1 cellular context compared by ENCODE assay signal in genomic region chr9:122912964-122913673, GRCh38.
A peak's percentile ranks its signal among the peaks of the same experiment; 100 is the strongest.
TF ChIP-seq lines count a peak whose summit lies in the region.

TSS of gene ZBTB6 (minus strand) at chr9:122913323. CDS start at chr9:122912072, 1,251 bp downstream.

TF ChIP-seq in HepG2, 621 proteins besides CTCF, POLR2A, EP300 and RAD21 (continued from another document and continues in another):
- TF ChIP-seq ZNF20 (CRISPR knock-in tag; IDR thresholded peaks at IDR 0.05) (no peak), RFX5 (IDR thresholded peaks at IDR 0.05; ENCODE audit: low read depth, low read length) (no peak), RBFOX2 (IDR thresholded peaks at IDR 0.05; ENCODE audit: low read depth, low read length) (peak; percentile 62), RFX3 (CRISPR knock-in tag; IDR thresholded peaks at IDR 0.05) (no peak), ZNF749 (CRISPR knock-in tag; IDR thresholded peaks at IDR 0.05; ENCODE audit: borderline replicate concordance) (no peak), MED1 (CRISPR knock-in tag; IDR thresholded peaks at IDR 0.05) (peak; percentile 54; the same call in 1 of the 2 replicates), HNRNPLL (IDR thresholded peaks at IDR 0.05; ENCODE audit: low read depth, low read length, poor library complexity, severe bottlenecking) (no peak), ZFP90 (CRISPR knock-in tag; IDR thresholded peaks at IDR 0.05; ENCODE audit: borderline replicate concordance) (0 out of 2 replicates have a peak, but pooled peaks have one; percentile 26), ZNF576 (CRISPR knock-in tag; IDR thresholded peaks at IDR 0.05) (no peak), PTBP1 (IDR thresholded peaks at IDR 0.05; ENCODE audit: low read depth, low read length, poor library complexity, severe bottlenecking) (no peak), XRCC5 (optimal IDR thresholded peaks at IDR 0.05; ENCODE audit: low read length) (peak; percentile 34), TCF7L2 (IDR thresholded peaks at IDR 0.05; ENCODE audit: low read depth, low read length) (no peak), MEF2D (CRISPR knock-in tag; IDR thresholded peaks at IDR 0.05) (peak; percentile 68; the same call in 1 of the 2 replicates), SOX5 (CRISPR knock-in tag; IDR thresholded peaks at IDR 0.05; ENCODE audit: borderline replicate concordance) (peak; percentile 14; the same call in 1 of the 2 replicates), KDM5B (CRISPR knock-in tag; IDR thresholded peaks at IDR 0.05; ENCODE audit: borderline replicate concordance) (peak; percentile 62; the same call in 1 of the 2 replicates), CREB3 (CRISPR knock-in tag; IDR thresholded peaks at IDR 0.05) (peak; percentile 62; the same call in 1 of the 2 replicates), ETS1 (CRISPR knock-in tag; IDR thresholded peaks at IDR 0.05) (0 out of 2 replicates have a peak, but pooled peaks have one; percentile 78), ZBTB2 (CRISPR knock-in tag; IDR thresholded peaks at IDR 0.05; ENCODE audit: low read depth) (no peak), ZNF230 (CRISPR knock-in tag; IDR thresholded peaks at IDR 0.05) (no peak; the same call in 1 of the 2 replicates), ZNF724P (CRISPR knock-in tag; IDR thresholded peaks at IDR 0.05; ENCODE audit: borderline replicate concordance) (no peak), ZNF883 (CRISPR knock-in tag; IDR thresholded peaks at IDR 0.05; ENCODE audit: not compliant biosample characterization) (no peak), POLR2G (IDR thresholded peaks at IDR 0.05; ENCODE audit: low read depth, low read length) (peak; percentile 93), ZNF580 (CRISPR knock-in tag; IDR thresholded peaks at IDR 0.05; ENCODE audit: borderline replicate concordance, low read depth) (peak; percentile 57; the same call in 1 of the 2 replicates), E2F2 (CRISPR knock-in tag; IDR thresholded peaks at IDR 0.05; ENCODE audit: borderline replicate concordance) (no peak), ZBTB43 (CRISPR knock-in tag; conservative IDR thresholded peaks at IDR 0.05) (no peak), ATF4 (CRISPR knock-in tag; IDR thresholded peaks at IDR 0.05) (0 out of 4 replicates have a peak, but pooled peaks of 1 of the 2 experiments have one; percentile 10), ATF7-NPFF (CRISPR knock-in tag; IDR thresholded peaks at IDR 0.05; ENCODE audit: low read depth) (no peak), GATAD2A (CRISPR knock-in tag; IDR thresholded peaks at IDR 0.05) (no peak), ZSCAN12 (CRISPR knock-in tag; IDR thresholded peaks at IDR 0.05) (no peak; the same call in 1 of the 2 replicates), ZNF292 (CRISPR knock-in tag; IDR thresholded peaks at IDR 0.05; ENCODE audit: borderline replicate concordance, low read depth) (no peak), ISL2 (CRISPR knock-in tag; IDR thresholded peaks at IDR 0.05) (0 out of 2 replicates have a peak, but pooled peaks have one; percentile 14), JUND (CRISPR knock-in tag; IDR thresholded peaks at IDR 0.05) (no peak), ZNF670 (CRISPR knock-in tag; IDR thresholded peaks at IDR 0.05; ENCODE audit: borderline replicate concordance) (peak; percentile 50; the same call in 1 of the 2 replicates), USF2 (IDR thresholded peaks at IDR 0.05; ENCODE audit: low read depth, low read length) (no peak), USF2 (CRISPR knock-in tag; IDR thresholded peaks at IDR 0.05; ENCODE audit: borderline replicate concordance) (peak; percentile 39; the same call in 1 of the 2 replicates), NFAT5 (CRISPR knock-in tag; IDR thresholded peaks at IDR 0.05) (no peak), ZNF644 (CRISPR knock-in tag; IDR thresholded peaks at IDR 0.05; ENCODE audit: low read depth) (no peak), ZNF772 (CRISPR knock-in tag; IDR thresholded peaks at IDR 0.05) (peak; percentile 92; the same call in 1 of the 2 replicates), ZSCAN5A (CRISPR knock-in tag; IDR thresholded peaks at IDR 0.05; ENCODE audit: borderline replicate concordance) (no peak), SAP130 (CRISPR knock-in tag; IDR thresholded peaks at IDR 0.05; ENCODE audit: low read depth) (peak; percentile 90), DRAP1 (CRISPR knock-in tag; IDR thresholded peaks at IDR 0.05) (peak; percentile 66; the same call in 1 of the 2 replicates), CCDC6 (CRISPR knock-in tag; IDR thresholded peaks at IDR 0.05) (no peak), ATAD3A (CRISPR knock-in tag; IDR thresholded peaks at IDR 0.05) (no peak), ZNF383 (CRISPR knock-in tag; IDR thresholded peaks at IDR 0.05; ENCODE audit: borderline replicate concordance) (no peak), ZNF781 (CRISPR knock-in tag; IDR thresholded peaks at IDR 0.05; ENCODE audit: borderline replicate concordance, not compliant biosample characterization) (no peak), AHR (CRISPR knock-in tag; IDR thresholded peaks at IDR 0.05) (0 out of 2 replicates have a peak, but pooled peaks have one; percentile 25), NONO (IDR thresholded peaks at IDR 0.05) (no peak), NONO (CRISPR knock-in tag; conservative IDR thresholded peaks at IDR 0.05) (peak; percentile 31), RARA (CRISPR knock-in tag; IDR thresholded peaks at IDR 0.05) (no peak)
